Comparison of ENCODE assay signal across 8 cellular contexts in genomic region chr7:134458806-134459698, GRCh38. TPM values are rescaled to one million over a fixed set of nuclear protein-coding genes. Genes with fewer than 3 reads are reported as not detected.
A peak's percentile ranks its signal among the peaks of the same experiment; 100 is the strongest.
DNase-seq lines count a peak whose midpoint lies in the region; ATAC-seq lines count a peak whose summit lies in the region.

AKR1B1 (minus strand) TSS chr7:134459100; CDS start chr7:134459062, 38 bp downstream.

- peak; percentile 97 for DNase-seq in AG08396 (ENCODE audit: low spot score)
- peak; percentile 76 for DNase-seq in NCI-H510A (lab: John Stamatoyannopoulos, UW)
- peak; percentile 84 for DNase-seq in activated CD4-positive, alpha-beta T cell treated with anti-CD3 and anti-CD28 coated beads, Interleukin-2, amount 50 U/mL, for 1 hour
- peak; percentile 85 for DNase-seq in dedifferentiated amniotic fluid mesenchymal stem cell (ENCODE audit: extremely low spot score)
- peak; percentile 68 for DNase-seq in left lobe of liver (ENCODE audit: low spot score)
- DNase-seq in stimulated activated CD4-positive, alpha-beta T cell treated with anti-CD3 and anti-CD28 coated beads, Interleukin-2, amount 100 ng/mL, for 48 hours: peak; percentile 80 to 81

- ATAC-seq in GM18909 (IDR thresholded peaks at IDR 0.05; ENCODE audit: poor library complexity, unreplicated experiment) (peak; percentile 94), HG03159 (IDR thresholded peaks at IDR 0.05; ENCODE audit: unreplicated experiment) (peak; percentile 95), left lobe of liver (peak; percentile 85)

RNA-seq across cellular contexts. Expression of gene AKR1B1, which starts in this region (rescaled TPM):
- 9.7 TPM for total RNA-seq in left lobe of liver

Comparison
In these comparisons a context has a peak if more than half of its experiments do, and no peak if none do; other contexts are left out.
1. Peak in every context shown above with its lines: DNase-seq and ATAC-seq.